14 cellular contexts compared by ENCODE assay signal in the genomic region with DNA sequence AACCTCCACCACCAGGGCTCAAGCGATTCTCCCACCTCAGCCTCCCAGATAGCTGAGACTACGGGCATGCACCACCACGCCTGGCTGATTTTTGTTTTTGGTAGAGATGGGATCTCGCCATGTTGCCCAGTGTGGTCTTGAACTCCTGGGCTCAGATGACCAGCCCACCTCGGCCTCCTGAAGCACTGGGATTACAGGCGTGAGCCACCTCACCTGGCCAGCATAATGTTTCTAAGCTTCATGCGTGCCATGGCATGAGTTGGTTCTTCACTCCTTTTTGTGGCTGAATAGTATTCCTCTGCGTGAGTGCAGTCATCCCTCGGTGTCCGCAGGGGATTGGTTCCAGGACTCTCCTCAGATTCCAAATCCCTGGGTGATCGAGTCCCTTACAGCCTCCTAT. TPM values are rescaled to one million over a fixed set of nuclear protein-coding genes. Genes with fewer than 3 reads are reported as not detected.
DNase-seq lines count a peak whose midpoint lies in the region; ATAC-seq and TF ChIP-seq lines count a peak whose summit lies in the region.
"Had no signal": no experiment of that assay in that cellular context is flagged by ENCODE, and none has a peak within 500 bp of the region (broad histone marks: within the 10 kb centered on the region; RNA-seq: fewer than 3 reads in every experiment).

No MANE protein-coding gene starts in this region.

- H3K9ac ChIP-seq in SK-N-MC (ENCODE audit: insufficient read length) = peak overlapping the region; percentile 71
- no peak overlapping the region for H3K9ac ChIP-seq in Karpas-422 (ENCODE audit: low read length)

- H3K9me3 ChIP-seq in A673 (ENCODE audit: low read depth, low read length, poor library complexity, severe bottlenecking) (no peaks in the 10 kb centered on the region), SK-N-MC (ENCODE audit: low read depth, low read length) (no peaks in the 10 kb centered on the region), Karpas-422 (ENCODE audit: low read length) (no peaks in the 10 kb centered on the region)
- H3K9me3 ChIP-seq: right atrium auricular region, thoracic aorta had no signal

- no peak overlapping the region for H3K4me2 ChIP-seq in Karpas-422 (ENCODE audit: low read depth, low read length, poor library complexity, severe bottlenecking)

- H3K27me3 Mint-ChIP-seq in natural killer cell treated with Interleukin-12 subunit alpha and Interleukin-12 subunit beta and Interleukin-15 and Interleukin-18, amount 100 ng/mL, for 72 hours = peaks cover 8 to 11% of the 10 kb centered on the region in 2 donors
- H3K27me3 Mint-ChIP-seq: effector memory CD8-positive, alpha-beta T cell had no signal

- DNase-seq in A673 (ENCODE audit: low spot score) (no peak), SK-N-MC (ENCODE audit: low read depth, low spot score) (no peak), Karpas-422 (no peak), NCI-H187 treated with DMSO at 0.1 percent for 48 hours (lab: John Stamatoyannopoulos, UW) (no peak)
- DNase-seq in natural killer cell treated with Interleukin-12 subunit alpha and Interleukin-12 subunit beta and Interleukin-15 and Interleukin-18, amount 100 ng/mL, for 72 hours (ENCODE audit: low spot score) = no peak
- DNase-seq: activated naive CD8-positive, alpha-beta T cell treated with anti-CD3 and anti-CD28 coated beads, Interleukin-2, amount 10 ng/mL, durations not matched to agents 7 days and 5 days; COR-L47; effector memory CD8-positive, alpha-beta T cell; left ventricle myocardium superior; stimulated activated CD4-positive, alpha-beta T cell treated with anti-CD3 and anti-CD28 coated beads, Interleukin-1b, Interleukin-23, amount 100 ng/mL, for 48 hours had no signal

- intact Hi-C loops in A673 (cut with micrococcal nuclease; ENCODE audit: unreplicated experiment) = no loop called here

- no peak overlapping the region for H3K4me3 ChIP-seq in A673 (ENCODE audit: low read depth, low read length, poor library complexity, severe bottlenecking)
- H3K4me3 ChIP-seq in SK-N-MC = peak overlapping the region; percentile 66; the same call in 1 of the 2 replicates
- H3K4me3 ChIP-seq in Karpas-422 (ENCODE audit: low read length) = no peak overlapping the region

- POLR2A ChIA-PET in A673 (lab: Charles Lee; ENCODE audit: low non-redundant PET) = no interaction called here

- no peaks in the 10 kb centered on the region for H3K36me3 Mint-ChIP-seq in natural killer cell treated with Interleukin-12 subunit alpha and Interleukin-12 subunit beta and Interleukin-15 and Interleukin-18, amount 100 ng/mL, for 72 hours
- H3K36me3 Mint-ChIP-seq: activated naive CD8-positive, alpha-beta T cell treated with anti-CD3 and anti-CD28 coated beads, Interleukin-2, amount 10 ng/mL, durations not matched to agents 7 days and 5 days had no signal

- H3K27ac Mint-ChIP-seq in natural killer cell treated with Interleukin-12 subunit alpha and Interleukin-12 subunit beta and Interleukin-15 and Interleukin-18, amount 100 ng/mL, for 72 hours = peak overlapping the region in 1 of 2 donors; percentile 35
- H3K27ac Mint-ChIP-seq: activated naive CD8-positive, alpha-beta T cell treated with anti-CD3 and anti-CD28 coated beads, Interleukin-2, amount 10 ng/mL, durations not matched to agents 7 days and 5 days had no signal

- no TSS peak for BruUV-seq in A673 (replicated peaks; lab: Mats Ljungman, UMichigan)

- ATAC-seq in natural killer cell treated with Interleukin-12 subunit alpha and Interleukin-12 subunit beta and Interleukin-15 and Interleukin-18, amount 100 ng/mL, for 72 hours = no peak
- ATAC-seq in GM18870 (IDR thresholded peaks at IDR 0.05; ENCODE audit: unreplicated experiment) = no peak
- ATAC-seq: effector memory CD8-positive, alpha-beta T cell had no signal

- H3K4me1 ChIP-seq in A673 (ENCODE audit: insufficient read depth, low read length, poor library complexity, severe bottlenecking) (peaks cover 22% of the 10 kb centered on the region), Karpas-422 (ENCODE audit: low read length) (peaks cover 29% of the 10 kb centered on the region)

- no peaks in the 10 kb centered on the region for H3K9me3 Mint-ChIP-seq in natural killer cell treated with Interleukin-12 subunit alpha and Interleukin-12 subunit beta and Interleukin-15 and Interleukin-18, amount 100 ng/mL, for 72 hours
- H3K9me3 Mint-ChIP-seq: activated naive CD8-positive, alpha-beta T cell treated with anti-CD3 and anti-CD28 coated beads, Interleukin-2, amount 10 ng/mL, durations not matched to agents 7 days and 5 days had no signal

- CTCF ChIA-PET in A673 (lab: Charles Lee) = no interaction called here

- H3K36me3 ChIP-seq in A673 (ENCODE audit: insufficient read depth, low read length, poor library complexity, severe bottlenecking) = no peaks in the 10 kb centered on the region
- H3K36me3 ChIP-seq in SK-N-MC (ENCODE audit: insufficient read depth, low read length) = no peaks in the 10 kb centered on the region
- H3K36me3 ChIP-seq in Karpas-422 (ENCODE audit: insufficient read depth, low read length) = no peaks in the 10 kb centered on the region
- H3K36me3 ChIP-seq: cardiac muscle cell, right atrium auricular region, thoracic aorta had no signal

- peak overlapping the region; percentile 37 for H3K4me3 Mint-ChIP-seq in natural killer cell treated with Interleukin-12 subunit alpha and Interleukin-12 subunit beta and Interleukin-15 and Interleukin-18, amount 100 ng/mL, for 72 hours

- H3K27me3 ChIP-seq in A673 (replicated peaks; ENCODE audit: insufficient read depth, low read depth, low read length, poor library complexity) = no peaks in the 10 kb centered on the region
- no peaks in the 10 kb centered on the region for H3K27me3 ChIP-seq in Karpas-422 (ENCODE audit: low read length)
- H3K27me3 ChIP-seq: cardiac muscle cell, right atrium auricular region had no signal

- peaks cover 2% of the 10 kb centered on the region for H4K20me1 ChIP-seq in Karpas-422 (ENCODE audit: insufficient read depth, low read depth, low read length)

- H3K27ac ChIP-seq in A673 (ENCODE audit: low read depth, low read length, poor library complexity, severe bottlenecking) (peak overlapping the region; percentile 90), SK-N-MC (peak overlapping the region; percentile 96), Karpas-422 (ENCODE audit: low read length) (no peak overlapping the region)

- H3K4me1 Mint-ChIP-seq in natural killer cell treated with Interleukin-12 subunit alpha and Interleukin-12 subunit beta and Interleukin-15 and Interleukin-18, amount 100 ng/mL, for 72 hours (ENCODE audit: low read depth in 2 of 2) = peaks cover 19 to 23% of the 10 kb centered on the region in 2 donors

- TF ChIP-seq CTCF in A673 (conservative IDR thresholded peaks at IDR 0.05; ENCODE audit: low read depth, low read length) = no peak

- peaks cover 13% of the 10 kb centered on the region for H3K79me2 ChIP-seq in Karpas-422 (ENCODE audit: low read length)

- no peaks in the 10 kb centered on the region for H3K9me2 ChIP-seq in Karpas-422 (replicated peaks; ENCODE audit: insufficient read depth, low read length)

- no peak overlapping the region for H2AFZ ChIP-seq in Karpas-422 (ENCODE audit: low read length)

RNA-seq across cellular contexts. Expression of a gene that starts 4.2 kb away (rescaled TPM):
- 27.4 and 27.5 TPM in 2 replicates for total RNA-seq in A673 (2021)
- total RNA-seq in natural killer cell treated with Interleukin-12 subunit alpha and Interleukin-12 subunit beta and Interleukin-15 and Interleukin-18, amount 100 ng/mL, for 72 hours = 10 to 100 TPM in 1 of 2 donors, 1 to 10 TPM in 1; 6.5 to 10.2 TPM
- total RNA-seq in Karpas-422 (2014; rRNA removed; shearing (Covaris generic); ENCODE audit: low replicate concordance) = 5.0 and 8.5 TPM in 2 replicates

RNA-seq across cellular contexts. Expression of a gene that starts 14.4 kb away (rescaled TPM):
- total RNA-seq in A673 (2021) = 27.8 and 29.3 TPM in 2 replicates
- total RNA-seq in natural killer cell treated with Interleukin-12 subunit alpha and Interleukin-12 subunit beta and Interleukin-15 and Interleukin-18, amount 100 ng/mL, for 72 hours = 10 to 100 TPM; 11.8 to 15.8 TPM
- total RNA-seq in Karpas-422 (2014; rRNA removed; shearing (Covaris generic); ENCODE audit: low replicate concordance) = 6.4 and 12.2 TPM in 2 replicates

RNA-seq across cellular contexts. Expression of a gene that starts 15.2 kb away (rescaled TPM):
- 6.3 and 7.5 TPM in 2 replicates for total RNA-seq in A673 (2021)
- total RNA-seq in natural killer cell treated with Interleukin-12 subunit alpha and Interleukin-12 subunit beta and Interleukin-15 and Interleukin-18, amount 100 ng/mL, for 72 hours = 10 to 100 TPM; 10.6 to 14.7 TPM
- total RNA-seq in Karpas-422 (2014; rRNA removed; shearing (Covaris generic); ENCODE audit: low replicate concordance) = 8.4 and 20.3 TPM in 2 replicates

RNA-seq across cellular contexts. Expression of a gene that starts 20.6 kb away (rescaled TPM):
- total RNA-seq in A673 (2021) = 16.1 and 17.1 TPM in 2 replicates
- total RNA-seq in natural killer cell treated with Interleukin-12 subunit alpha and Interleukin-12 subunit beta and Interleukin-15 and Interleukin-18, amount 100 ng/mL, for 72 hours = 10 to 100 TPM; 15.4 to 20.7 TPM
- total RNA-seq in Karpas-422 (2014; rRNA removed; shearing (Covaris generic); ENCODE audit: low replicate concordance) = 3.6 and 8.6 TPM in 2 replicates

RNA-seq across cellular contexts. Expression of a gene that starts 39.5 kb away (rescaled TPM):
- 6.8 and 7.1 TPM in 2 replicates for total RNA-seq in A673 (2021)
- total RNA-seq in natural killer cell treated with Interleukin-12 subunit alpha and Interleukin-12 subunit beta and Interleukin-15 and Interleukin-18, amount 100 ng/mL, for 72 hours = 1 to 10 TPM; 2.6 to 4.5 TPM
- 2.8 and 3.5 TPM in 2 replicates for total RNA-seq in Karpas-422 (2014; rRNA removed; shearing (Covaris generic); ENCODE audit: low replicate concordance)
